ENCODE assay signal across 1 cellular context in the genomic region with DNA sequence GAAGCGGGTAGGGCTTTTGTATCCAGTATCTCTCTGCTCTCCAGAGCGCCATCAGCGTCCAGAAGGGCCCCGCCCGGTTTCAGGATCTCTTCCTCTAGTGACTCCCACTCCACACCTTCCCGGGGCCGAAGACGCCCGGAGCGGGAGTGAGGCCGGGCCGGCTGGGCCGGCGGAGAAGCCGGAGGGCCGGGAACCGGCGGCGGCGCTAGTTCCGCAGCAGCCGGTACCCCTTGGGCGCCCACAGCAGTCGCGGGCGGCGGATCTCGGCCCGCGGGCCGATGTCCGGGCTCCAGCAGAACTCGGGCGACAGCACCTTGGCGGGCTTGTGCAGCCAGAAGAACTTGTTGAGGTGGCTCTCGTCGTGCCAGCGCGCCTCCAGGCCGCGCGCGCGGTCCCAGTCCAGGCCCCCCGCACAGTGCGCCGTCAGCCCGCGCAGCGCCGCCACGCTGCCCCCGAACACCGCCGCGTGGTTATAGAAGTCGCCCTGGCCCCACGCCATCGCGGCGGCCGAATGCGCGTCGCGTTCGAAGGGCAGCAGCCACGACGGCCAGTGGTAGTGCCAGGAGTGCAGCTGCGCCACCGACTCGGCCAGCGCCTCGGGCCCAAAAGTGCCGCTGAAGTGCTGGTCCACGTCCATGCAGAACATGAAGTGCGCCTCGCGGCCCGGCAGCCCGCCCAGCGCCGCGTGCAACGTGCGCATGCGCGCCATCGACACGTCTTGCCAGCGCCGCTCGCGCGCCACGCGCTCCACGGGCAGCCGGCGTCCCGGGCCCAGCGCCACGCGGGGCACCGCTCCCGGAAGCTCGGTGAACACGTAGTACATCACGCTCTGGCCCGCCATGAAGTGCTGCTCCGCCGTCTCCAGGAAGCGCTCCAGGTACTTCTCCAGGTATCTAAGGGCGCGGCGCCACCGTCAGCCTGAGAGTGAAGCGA.
TF ChIP-seq lines count a peak whose summit lies in the region.

No MANE protein-coding gene starts in this region.

TF ChIP-seq in WTC11, 78 proteins besides CTCF, POLR2A, EP300 and RAD21 (continued from another document):
- TF ChIP-seq, protein P1, sequence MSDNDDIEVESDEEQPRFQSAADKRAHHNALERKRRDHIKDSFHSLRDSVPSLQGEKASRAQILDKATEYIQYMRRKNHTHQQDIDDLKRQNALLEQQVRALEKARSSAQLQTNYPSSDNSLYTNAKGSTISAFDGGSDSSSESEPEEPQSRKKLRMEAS (CRISPR knock-in tag; IDR thresholded peaks at IDR 0.05), result peak; percentile 48; the same call in 1 of the 2 replicates
- TF ChIP-seq, protein P2, sequence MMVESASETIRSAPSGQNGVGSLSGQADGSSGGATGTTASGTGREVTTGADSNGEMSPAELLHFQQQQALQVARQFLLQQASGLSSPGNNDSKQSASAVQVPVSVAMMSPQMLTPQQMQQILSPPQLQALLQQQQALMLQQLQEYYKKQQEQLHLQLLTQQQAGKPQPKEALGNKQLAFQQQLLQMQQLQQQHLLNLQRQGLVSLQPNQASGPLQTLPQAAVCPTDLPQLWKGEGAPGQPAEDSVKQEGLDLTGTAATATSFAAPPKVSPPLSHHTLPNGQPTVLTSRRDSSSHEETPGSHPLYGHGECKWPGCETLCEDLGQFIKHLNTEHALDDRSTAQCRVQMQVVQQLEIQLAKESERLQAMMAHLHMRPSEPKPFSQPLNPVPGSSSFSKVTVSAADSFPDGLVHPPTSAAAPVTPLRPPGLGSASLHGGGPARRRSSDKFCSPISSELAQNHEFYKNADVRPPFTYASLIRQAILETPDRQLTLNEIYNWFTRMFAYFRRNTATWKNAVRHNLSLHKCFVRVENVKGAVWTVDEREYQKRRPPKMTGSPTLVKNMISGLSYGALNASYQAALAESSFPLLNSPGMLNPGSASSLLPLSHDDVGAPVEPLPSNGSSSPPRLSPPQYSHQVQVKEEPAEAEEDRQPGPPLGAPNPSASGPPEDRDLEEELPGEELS (CRISPR knock-in tag; IDR thresholded peaks at IDR 0.05), result peak; percentile 80; the same call in 1 of the 2 replicates
- TF ChIP-seq, protein P3, sequence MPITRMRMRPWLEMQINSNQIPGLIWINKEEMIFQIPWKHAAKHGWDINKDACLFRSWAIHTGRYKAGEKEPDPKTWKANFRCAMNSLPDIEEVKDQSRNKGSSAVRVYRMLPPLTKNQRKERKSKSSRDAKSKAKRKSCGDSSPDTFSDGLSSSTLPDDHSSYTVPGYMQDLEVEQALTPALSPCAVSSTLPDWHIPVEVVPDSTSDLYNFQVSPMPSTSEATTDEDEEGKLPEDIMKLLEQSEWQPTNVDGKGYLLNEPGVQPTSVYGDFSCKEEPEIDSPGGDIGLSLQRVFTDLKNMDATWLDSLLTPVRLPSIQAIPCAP (CRISPR knock-in tag; IDR thresholded peaks at IDR 0.05), result peak; percentile 69; the same call in 1 of the 2 replicates
- TF ChIP-seq FOXJ3 (CRISPR knock-in tag; IDR thresholded peaks at IDR 0.05; ENCODE audit: borderline replicate concordance) (no peak), FOXK1 (CRISPR knock-in tag; IDR thresholded peaks at IDR 0.05) (0 out of 2 replicates have a peak, but pooled peaks have one; percentile 29), ZNF317 (CRISPR knock-in tag; IDR thresholded peaks at IDR 0.05; ENCODE audit: borderline replicate concordance, low read depth) (0 out of 2 replicates have a peak, but pooled peaks have one; percentile 7), FOXP1 (CRISPR knock-in tag; IDR thresholded peaks at IDR 0.05; ENCODE audit: borderline replicate concordance) (peak; percentile 74)
- TF ChIP-seq, protein P4, sequence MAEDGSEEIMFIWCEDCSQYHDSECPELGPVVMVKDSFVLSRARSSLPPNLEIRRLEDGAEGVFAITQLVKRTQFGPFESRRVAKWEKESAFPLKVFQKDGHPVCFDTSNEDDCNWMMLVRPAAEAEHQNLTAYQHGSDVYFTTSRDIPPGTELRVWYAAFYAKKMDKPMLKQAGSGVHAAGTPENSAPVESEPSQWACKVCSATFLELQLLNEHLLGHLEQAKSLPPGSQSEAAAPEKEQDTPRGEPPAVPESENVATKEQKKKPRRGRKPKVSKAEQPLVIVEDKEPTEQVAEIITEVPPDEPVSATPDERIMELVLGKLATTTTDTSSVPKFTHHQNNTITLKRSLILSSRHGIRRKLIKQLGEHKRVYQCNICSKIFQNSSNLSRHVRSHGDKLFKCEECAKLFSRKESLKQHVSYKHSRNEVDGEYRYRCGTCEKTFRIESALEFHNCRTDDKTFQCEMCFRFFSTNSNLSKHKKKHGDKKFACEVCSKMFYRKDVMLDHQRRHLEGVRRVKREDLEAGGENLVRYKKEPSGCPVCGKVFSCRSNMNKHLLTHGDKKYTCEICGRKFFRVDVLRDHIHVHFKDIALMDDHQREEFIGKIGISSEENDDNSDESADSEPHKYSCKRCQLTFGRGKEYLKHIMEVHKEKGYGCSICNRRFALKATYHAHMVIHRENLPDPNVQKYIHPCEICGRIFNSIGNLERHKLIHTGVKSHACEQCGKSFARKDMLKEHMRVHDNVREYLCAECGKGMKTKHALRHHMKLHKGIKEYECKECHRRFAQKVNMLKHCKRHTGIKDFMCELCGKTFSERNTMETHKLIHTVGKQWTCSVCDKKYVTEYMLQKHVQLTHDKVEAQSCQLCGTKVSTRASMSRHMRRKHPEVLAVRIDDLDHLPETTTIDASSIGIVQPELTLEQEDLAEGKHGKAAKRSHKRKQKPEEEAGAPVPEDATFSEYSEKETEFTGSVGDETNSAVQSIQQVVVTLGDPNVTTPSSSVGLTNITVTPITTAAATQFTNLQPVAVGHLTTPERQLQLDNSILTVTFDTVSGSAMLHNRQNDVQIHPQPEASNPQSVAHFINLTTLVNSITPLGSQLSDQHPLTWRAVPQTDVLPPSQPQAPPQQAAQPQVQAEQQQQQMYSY (CRISPR knock-in tag; IDR thresholded peaks at IDR 0.05), result no peak
- TF ChIP-seq, protein P5, sequence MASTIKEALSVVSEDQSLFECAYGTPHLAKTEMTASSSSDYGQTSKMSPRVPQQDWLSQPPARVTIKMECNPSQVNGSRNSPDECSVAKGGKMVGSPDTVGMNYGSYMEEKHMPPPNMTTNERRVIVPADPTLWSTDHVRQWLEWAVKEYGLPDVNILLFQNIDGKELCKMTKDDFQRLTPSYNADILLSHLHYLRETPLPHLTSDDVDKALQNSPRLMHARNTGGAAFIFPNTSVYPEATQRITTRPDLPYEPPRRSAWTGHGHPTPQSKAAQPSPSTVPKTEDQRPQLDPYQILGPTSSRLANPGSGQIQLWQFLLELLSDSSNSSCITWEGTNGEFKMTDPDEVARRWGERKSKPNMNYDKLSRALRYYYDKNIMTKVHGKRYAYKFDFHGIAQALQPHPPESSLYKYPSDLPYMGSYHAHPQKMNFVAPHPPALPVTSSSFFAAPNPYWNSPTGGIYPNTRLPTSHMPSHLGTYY (CRISPR knock-in tag; IDR thresholded peaks at IDR 0.05), result no peak
TF ChIP-seq in WTC11: peak in this region for 14.
